In genomic region chr21:21921410-21922232, GRCh38 we compare ENCODE assay signal across 9 cellular contexts.
DNase-seq lines count a peak whose midpoint lies in the region; ATAC-seq and TF ChIP-seq lines count a peak whose summit lies in the region.
"Had no signal": no experiment of that assay in that cellular context is flagged by ENCODE, and none has a peak within 500 bp of the region (broad histone marks: within the 10 kb centered on the region; RNA-seq: fewer than 3 reads in every experiment).

No MANE protein-coding gene starts in this region.

- H3K9me3 ChIP-seq in mucosa of descending colon (no peaks in the 10 kb centered on the region), Peyer's patch (peaks cover 0 to 6% (median 0%) of the 10 kb centered on the region in 4 donors), gastrocnemius medialis (no peaks in the 10 kb centered on the region)

- H3K9me3 Mint-ChIP-seq in activated CD4-positive, alpha-beta memory T cell treated with anti-CD3 and anti-CD28 coated beads for 36 hours, result peaks cover 3% of the 10 kb centered on the region

- no peaks in the 10 kb centered on the region for H3K4me1 Mint-ChIP-seq in activated CD4-positive, alpha-beta memory T cell treated with anti-CD3 and anti-CD28 coated beads for 36 hours (ENCODE audit: low read depth)

- H3K27ac Mint-ChIP-seq in activated CD4-positive, alpha-beta memory T cell treated with anti-CD3 and anti-CD28 coated beads for 36 hours, result no peak overlapping the region

- no peaks in the 10 kb centered on the region for H3K36me3 Mint-ChIP-seq in activated CD4-positive, alpha-beta memory T cell treated with anti-CD3 and anti-CD28 coated beads for 36 hours

- H3K36me3 ChIP-seq in mucosa of descending colon (ENCODE audit: low read depth) (no peaks in the 10 kb centered on the region), Peyer's patch (no peaks in the 10 kb centered on the region), gastrocnemius medialis (no peaks in the 10 kb centered on the region)

- H3K4me3 Mint-ChIP-seq in activated CD4-positive, alpha-beta memory T cell treated with anti-CD3 and anti-CD28 coated beads for 36 hours, result no peak overlapping the region

- CTCF ChIA-PET in activated CD4-positive, alpha-beta memory T cell treated with anti-CD3 and anti-CD28 coated beads for 36 hours (lab: Charles Lee), result interaction anchor here (0.7 to 0.8 kb wide), 4 partner anchors 10 to 918 kb away, joined by 3 to 6 read pairs (median 4); no protein-coding TSS in a partner anchor

- DNase-seq in EH (ENCODE audit: low read depth) (peak; percentile 16), LHCN-M2 (ENCODE audit: low read depth) (peak; percentile 37), astrocyte of the hippocampus (ENCODE audit: low read depth, low spot score) (peak; percentile 50), mucosa of descending colon (peak in 1 of 3 donors; percentile 34), Peyer's patch (no peak), gastrocnemius medialis (no peak), T1000 (lab: John Stamatoyannopoulos, UW) (no peak)
- DNase-seq in activated CD4-positive, alpha-beta memory T cell treated with anti-CD3 and anti-CD28 coated beads for 36 hours, result no peak

- peak; percentile 12 for TF ChIP-seq CTCF in mucosa of descending colon (IDR thresholded peaks at IDR 0.05)
- peak in 3 of 6 experiments; percentile 15 to 36 (median 26) for TF ChIP-seq CTCF in Peyer's patch (IDR thresholded peaks at IDR 0.05)
- peak in 1 of 5 experiments; percentile 34 for TF ChIP-seq CTCF in gastrocnemius medialis (IDR thresholded peaks at IDR 0.05 in 4 of 5, conservative IDR thresholded peaks at IDR 0.05 in 1 of 5)

- H3K27me3 Mint-ChIP-seq in activated CD4-positive, alpha-beta memory T cell treated with anti-CD3 and anti-CD28 coated beads for 36 hours, result no peaks in the 10 kb centered on the region

- TF ChIP-seq POLR2A in Peyer's patch (IDR thresholded peaks at IDR 0.05) (no peak), gastrocnemius medialis (IDR thresholded peaks at IDR 0.05) (no peak)

- no peaks in the 10 kb centered on the region for H3K4me1 ChIP-seq in mucosa of descending colon (ENCODE audit: low read depth)
- no peaks in the 10 kb centered on the region for H3K4me1 ChIP-seq in Peyer's patch
- no peaks in the 10 kb centered on the region for H3K4me1 ChIP-seq in gastrocnemius medialis

- no peak overlapping the region for H3K4me3 ChIP-seq in mucosa of descending colon
- H3K4me3 ChIP-seq in Peyer's patch, result no peak overlapping the region
- H3K4me3 ChIP-seq in gastrocnemius medialis, result no peak overlapping the region
- H3K4me3 ChIP-seq: skin epidermis had no signal

- intact Hi-C loops in mucosa of descending colon (cut with DNase I, micrococcal nuclease) (no loop called here), gastrocnemius medialis (cut with DNase I; ENCODE audit: low total_unique reads) (no loop called here)
- intact Hi-C loops in activated CD4-positive, alpha-beta memory T cell treated with anti-CD3 and anti-CD28 coated beads for 36 hours (cut with micrococcal nuclease), result loop anchor here (2.0 kb wide), 2 partner anchors 757 to 923 kb away; partner anchors contain the start of gene NCAM2

- peak; percentile 74 for ATAC-seq in mucosa of descending colon
- ATAC-seq in gastrocnemius medialis, result no peak

- POLR2A ChIA-PET in activated CD4-positive, alpha-beta memory T cell treated with anti-CD3 and anti-CD28 coated beads for 36 hours (lab: Charles Lee), result interaction anchor here (0.7 kb wide), 1 partner anchor 743 kb away, joined by 3 read pairs; no protein-coding TSS in a partner anchor

- H3K27ac ChIP-seq in Peyer's patch (no peak overlapping the region), gastrocnemius medialis (no peak overlapping the region)
- H3K27ac ChIP-seq: skin epidermis had no signal

- H3K27me3 ChIP-seq in Peyer's patch (no peaks in the 10 kb centered on the region), gastrocnemius medialis (no peaks in the 10 kb centered on the region)

- in situ Hi-C loops in gastrocnemius medialis (cut with MboI; ENCODE audit: low sequenced_read_pairs in 4 of 4), result no loop called here

Comparison
In these comparisons a context has a peak if more than half of its experiments do, and no peak if none do; other contexts are left out.
1. DNase-seq: peak in EH (single experiment), LHCN-M2 (single experiment) and astrocyte of the hippocampus (single experiment); none in Peyer's patch (0 of 3), gastrocnemius medialis (0 of 2), T1000 (single experiment) and activated CD4-positive, alpha-beta memory T cell treated with anti-CD3 and anti-CD28 coated beads for 36 hours (single experiment).